ENCODE assay signal across 16 cellular contexts in genomic region chr7:157234271-157234670, GRCh38.
"Had no signal": no experiment of that assay in that cellular context is flagged by ENCODE, and none has a peak within 500 bp of the region (broad histone marks: within the 10 kb centered on the region; RNA-seq: fewer than 3 reads in every experiment).

No MANE protein-coding gene starts in this region.

- H3K27me3 ChIP-seq: hepatocyte, transverse colon had no signal

- H3K27me3 Mint-ChIP-seq: activated naive CD4-positive, alpha-beta T cell treated with anti-CD3 and anti-CD28 coated beads, Interleukin-2, amount 50 U/mL, for 24 hours; brain; central memory CD8-positive, alpha-beta T cell; stimulated activated naive B cell treated with anti-CD40 and anti-IgM and Interleukin-4, amounts not matched to agents 10 μg/mL and 1 μg/mL and 100 μg/mL, for 72 hours had no signal

- H3K4me3 Mint-ChIP-seq: activated naive CD4-positive, alpha-beta T cell treated with anti-CD3 and anti-CD28 coated beads, Interleukin-2, amount 50 U/mL, for 24 hours; brain; central memory CD8-positive, alpha-beta T cell; stimulated activated naive B cell treated with anti-CD40 and anti-IgM and Interleukin-4, amounts not matched to agents 10 μg/mL and 1 μg/mL and 100 μg/mL, for 72 hours had no signal

- H3K27ac Mint-ChIP-seq: activated naive CD4-positive, alpha-beta T cell treated with anti-CD3 and anti-CD28 coated beads, Interleukin-2, amount 50 U/mL, for 24 hours; activated T-helper 2 cell treated with anti-CD3 and anti-CD28 coated beads, Interferon-gamma antibody, Interleukin-2, Interleukin-4, amounts not matched to agents 10 μg/mL and 5 μg/mL and 100 μg/mL, durations not matched to agents 14 hours and 24 hours and 36 hours; brain; stimulated activated naive B cell treated with anti-CD40 and anti-IgM and Interleukin-4, amounts not matched to agents 10 μg/mL and 1 μg/mL and 100 μg/mL, for 72 hours had no signal

- H3K9me3 Mint-ChIP-seq: activated naive CD4-positive, alpha-beta T cell treated with anti-CD3 and anti-CD28 coated beads, Interleukin-2, amount 50 U/mL, for 24 hours; activated T-helper 2 cell treated with anti-CD3 and anti-CD28 coated beads, Interferon-gamma antibody, Interleukin-2, Interleukin-4, amounts not matched to agents 10 μg/mL and 5 μg/mL and 100 μg/mL, durations not matched to agents 14 hours and 24 hours and 36 hours; central memory CD8-positive, alpha-beta T cell had no signal

- H3K4me1 Mint-ChIP-seq: activated naive CD4-positive, alpha-beta T cell treated with anti-CD3 and anti-CD28 coated beads, Interleukin-2, amount 50 U/mL, for 24 hours; brain had no signal

- DNase-seq: activated CD4-positive, alpha-beta T cell treated with anti-CD3 and anti-CD28 coated beads, Interleukin-2, amount 50 U/mL, for 1 hour; activated CD4-positive, CD25-positive, alpha-beta regulatory T cell; activated T-cell treated with anti-CD3 and anti-CD28 coated beads for 4 hours; amniotic stem cell; dermis blood vessel endothelial cell; kidney glomerular epithelial cell; mesendoderm; stimulated activated CD4-positive, alpha-beta T cell treated with anti-CD3 and anti-CD28 coated beads, Interleukin-2, amount 100 ng/mL, for 24 hours; stimulated activated naive B cell treated with anti-CD40 and anti-IgM and Interleukin-4, amounts not matched to agents 10 μg/mL and 1 μg/mL and 100 μg/mL, for 72 hours; substantia nigra; transverse colon had no signal

- H3K4me3 ChIP-seq: hepatocyte, transverse colon had no signal
